ENCODE assay signal across 12 cellular contexts in genomic region chr7:116706668-116707126, GRCh38. TPM values are rescaled to one million over a fixed set of nuclear protein-coding genes. Genes with fewer than 3 reads are reported as not detected.
A peak's percentile ranks its signal among the peaks of the same experiment; 100 is the strongest.
DNase-seq lines count a peak whose midpoint lies in the region; ATAC-seq, FAIRE-seq and TF ChIP-seq lines count a peak whose summit lies in the region.
"Had no signal": no experiment of that assay in that cellular context is flagged by ENCODE, and none has a peak within 500 bp of the region (broad histone marks: within the 10 kb centered on the region; RNA-seq: fewer than 3 reads in every experiment).

No MANE protein-coding gene starts in this region.

- ATAC-seq in left lobe of liver = peak; percentile 41
- ATAC-seq in HG02970 (IDR thresholded peaks at IDR 0.05; ENCODE audit: low FRiP score, unreplicated experiment) = no peak
- no peak for ATAC-seq in stimulated activated naive CD8-positive, alpha-beta T cell treated with anti-CD3 and anti-CD28 coated beads, Interleukin-15, amount 100 ng/mL, for 72 hours
- no peak for ATAC-seq in GM21360 (IDR thresholded peaks at IDR 0.05; ENCODE audit: unreplicated experiment)
- ATAC-seq: stimulated activated effector memory CD8-positive, alpha-beta T cell treated with anti-CD3 and anti-CD28 coated beads, Interleukin-12 subunit alpha, Interleukin-12 subunit beta, amount 100 ng/mL, for 72 hours had no signal

- H2AFZ ChIP-seq in astrocyte (ENCODE audit: low read depth, low read length) = no peak overlapping the region

- H3K27me3 Mint-ChIP-seq in astrocyte (ENCODE audit: low read depth, unreplicated experiment) = no peaks in the 10 kb centered on the region
- H3K27me3 Mint-ChIP-seq in stimulated activated naive CD8-positive, alpha-beta T cell treated with anti-CD3 and anti-CD28 coated beads, Interleukin-15, amount 100 ng/mL, for 72 hours = peaks cover 9% of the 10 kb centered on the region

- H3K9me3 ChIP-seq in astrocyte (ENCODE audit: insufficient read depth, low read depth, low read length) = no peaks in the 10 kb centered on the region

- peak overlapping the region; percentile 39 for H3K4me3 ChIP-seq in astrocyte (ENCODE audit: insufficient read depth, low read depth, low read length)

- peaks cover 12% of the 10 kb centered on the region for H3K36me3 ChIP-seq in astrocyte (ENCODE audit: insufficient read depth, low read length)

- H3K27ac ChIP-seq in astrocyte (ENCODE audit: low read depth, low read length) = peak overlapping the region; percentile 50

- no peaks in the 10 kb centered on the region for H4K20me1 ChIP-seq in astrocyte (ENCODE audit: insufficient read depth, low read length)

- FAIRE-seq in astrocyte (lab: Jason Lieb, UNC) = peak; percentile 88

- peak overlapping the region; percentile 17 for H3K9ac ChIP-seq in astrocyte (ENCODE audit: low read length)

- no peak for TF ChIP-seq CTCF in astrocyte (IDR thresholded peaks at IDR 0.05; ENCODE audit: insufficient read depth, low read depth, low read length)

- peak overlapping the region; percentile 85 for H3K27ac Mint-ChIP-seq in astrocyte (ENCODE audit: unreplicated experiment)
- no peak overlapping the region for H3K27ac Mint-ChIP-seq in stimulated activated naive CD8-positive, alpha-beta T cell treated with anti-CD3 and anti-CD28 coated beads, Interleukin-15, amount 100 ng/mL, for 72 hours
- H3K27ac Mint-ChIP-seq: stimulated activated effector memory CD8-positive, alpha-beta T cell treated with anti-CD3 and anti-CD28 coated beads, Interleukin-12 subunit alpha, Interleukin-12 subunit beta, amount 100 ng/mL, for 72 hours had no signal

- no peak overlapping the region for H3K4me3 Mint-ChIP-seq in astrocyte (ENCODE audit: unreplicated experiment)
- no peak overlapping the region for H3K4me3 Mint-ChIP-seq in stimulated activated naive CD8-positive, alpha-beta T cell treated with anti-CD3 and anti-CD28 coated beads, Interleukin-15, amount 100 ng/mL, for 72 hours
- H3K4me3 Mint-ChIP-seq: stimulated activated effector memory CD8-positive, alpha-beta T cell treated with anti-CD3 and anti-CD28 coated beads, Interleukin-12 subunit alpha, Interleukin-12 subunit beta, amount 100 ng/mL, for 72 hours had no signal

- peaks cover 24% of the 10 kb centered on the region for H3K4me1 Mint-ChIP-seq in astrocyte (ENCODE audit: low read depth, unreplicated experiment)
- no peaks in the 10 kb centered on the region for H3K4me1 Mint-ChIP-seq in stimulated activated naive CD8-positive, alpha-beta T cell treated with anti-CD3 and anti-CD28 coated beads, Interleukin-15, amount 100 ng/mL, for 72 hours
- H3K4me1 Mint-ChIP-seq: stimulated activated effector memory CD8-positive, alpha-beta T cell treated with anti-CD3 and anti-CD28 coated beads, Interleukin-12 subunit alpha, Interleukin-12 subunit beta, amount 100 ng/mL, for 72 hours had no signal

- H3K36me3 Mint-ChIP-seq in astrocyte (ENCODE audit: low read depth, unreplicated experiment) = no peaks in the 10 kb centered on the region
- H3K36me3 Mint-ChIP-seq: stimulated activated effector memory CD8-positive, alpha-beta T cell treated with anti-CD3 and anti-CD28 coated beads, Interleukin-12 subunit alpha, Interleukin-12 subunit beta, amount 100 ng/mL, for 72 hours had no signal

- H3K9me3 Mint-ChIP-seq in astrocyte (ENCODE audit: unreplicated experiment) = no peaks in the 10 kb centered on the region
- H3K9me3 Mint-ChIP-seq in stimulated activated naive CD8-positive, alpha-beta T cell treated with anti-CD3 and anti-CD28 coated beads, Interleukin-15, amount 100 ng/mL, for 72 hours = no peaks in the 10 kb centered on the region
- H3K9me3 Mint-ChIP-seq: stimulated activated effector memory CD8-positive, alpha-beta T cell treated with anti-CD3 and anti-CD28 coated beads, Interleukin-12 subunit alpha, Interleukin-12 subunit beta, amount 100 ng/mL, for 72 hours had no signal

- no peaks in the 10 kb centered on the region for H3K27me3 ChIP-seq in astrocyte (ENCODE audit: insufficient read depth, low read length)

- H3K4me2 ChIP-seq in astrocyte (ENCODE audit: low read length) = peak overlapping the region; percentile 75

- H3K4me1 ChIP-seq in astrocyte (ENCODE audit: insufficient read depth, low read length) = peaks cover 20% of the 10 kb centered on the region

- peaks cover 61% of the 10 kb centered on the region for H3K79me2 ChIP-seq in astrocyte (ENCODE audit: insufficient read depth, low read length)

- DNase-seq in AG08395 (ENCODE audit: low spot score) (peak; percentile 49), HT1080 (ENCODE audit: low read depth) (peak; percentile 84), astrocyte (ENCODE audit: low read depth) (peak; percentile 63), left lobe of liver (ENCODE audit: low spot score) (no peak)
- DNase-seq in activated naive CD4-positive, alpha-beta T cell treated with Interleukin-2 at 50 U/mL for 16 hours = no peak
- DNase-seq in stimulated activated naive CD8-positive, alpha-beta T cell treated with anti-CD3 and anti-CD28 coated beads, Interleukin-15, amount 100 ng/mL, for 72 hours = no peak
- DNase-seq: DND-41, head of caudate nucleus, occipital lobe had no signal

RNA-seq across cellular contexts. Expression of gene MET, which starts 34.7 kb away (rescaled TPM):
- total RNA-seq in HT1080 (2014; rRNA removed; shearing (Covaris generic)) = 108 and 124 TPM in 2 replicates
- polyA plus RNA-seq in HT1080 (2015; cell fraction: cytosol; rRNA removed) = 65.3 and 90.5 TPM in 2 replicates
- 142 TPM in 2 replicates for polyA plus RNA-seq in HT1080 (2015; cell fraction: nucleus; rRNA removed)
- total RNA-seq in astrocyte (7.9 and 8.2 TPM in 2 replicates), left lobe of liver (32.2 TPM)

Comparison
In these comparisons a context has a peak if more than half of its experiments do, and no peak if none do; other contexts are left out.
1. DNase-seq: peak in AG08395 (single experiment), HT1080 (single experiment) and astrocyte (single experiment); none in left lobe of liver (single experiment), activated naive CD4-positive, alpha-beta T cell treated with Interleukin-2 at 50 U/mL for 16 hours (single experiment) and stimulated activated naive CD8-positive, alpha-beta T cell treated with anti-CD3 and anti-CD28 coated beads, Interleukin-15, amount 100 ng/mL, for 72 hours (0 of 2).